Comparison of ENCODE assay signal across 13 cellular contexts in the genomic region with DNA sequence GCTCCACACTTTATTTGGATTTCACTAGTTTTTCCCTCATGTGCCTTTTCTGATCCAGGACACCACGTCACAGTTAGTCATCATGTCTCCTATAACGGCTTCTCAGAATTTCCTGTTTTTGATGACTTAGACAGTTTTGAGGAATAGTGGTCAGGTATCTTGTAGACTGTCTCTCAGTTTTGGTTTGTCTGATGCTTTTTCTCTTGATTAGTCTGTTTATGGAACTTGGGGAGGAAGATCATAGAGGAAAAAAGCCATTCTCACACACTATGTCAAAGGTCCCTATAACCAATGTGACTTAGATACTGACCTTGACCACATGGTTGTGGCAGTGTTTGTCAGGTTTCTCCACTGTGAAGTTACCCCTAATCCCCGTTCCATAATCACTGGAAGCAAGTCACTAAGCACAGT.
A peak's percentile ranks its signal among the peaks of the same experiment; 100 is the strongest.
DNase-seq lines count a peak whose midpoint lies in the region; ATAC-seq, FAIRE-seq and TF ChIP-seq lines count a peak whose summit lies in the region.
"Had no signal": no experiment of that assay in that cellular context is flagged by ENCODE, and none has a peak within 500 bp of the region (broad histone marks: within the 10 kb centered on the region; RNA-seq: fewer than 3 reads in every experiment).

No MANE protein-coding gene starts in this region.

- H3K9me3 ChIP-seq in RWPE2 (ENCODE audit: severe bottlenecking) (no peaks in the 10 kb centered on the region), endothelial cell of umbilical vein (replicated peaks; ENCODE audit: control insufficient read depth, insufficient read depth, low read length) (no peaks in the 10 kb centered on the region), pancreas (no peaks in the 10 kb centered on the region)
- H3K9me3 ChIP-seq: esophagus muscularis mucosa had no signal

- no peaks in the 10 kb centered on the region for H4K20me1 ChIP-seq in endothelial cell of umbilical vein (replicated peaks; ENCODE audit: control insufficient read depth, extremely low read depth, insufficient read depth, low read length)

- H3K36me3 Mint-ChIP-seq in activated CD4-positive, alpha-beta T cell treated with anti-CD3 and anti-CD28 coated beads, Interleukin-2, amount 10 ng/mL, durations not matched to agents 24 days and 14 days (ENCODE audit: low read depth): peaks cover 7% of the 10 kb centered on the region

- DNase-seq in activated CD4-positive, alpha-beta T cell treated with anti-CD3 and anti-CD28 coated beads, Interleukin-2, amount 10 ng/mL, durations not matched to agents 24 days and 14 days: no peak
- no peak for DNase-seq in activated CD4-positive, alpha-beta T cell treated with anti-CD3 and anti-CD28 coated beads for 1 hour
- DNase-seq in RWPE2 (ENCODE audit: low spot score) (no peak), endothelial cell of umbilical vein (ENCODE audit: low read depth, low spot score) (peak; percentile 83), renal cortical epithelial cell (ENCODE audit: low read depth) (peak; percentile 48), H4 (ENCODE audit: low spot score) (no peak), HEK293T (ENCODE audit: extremely low spot score) (no peak), pancreas (no peak)
- DNase-seq: DMS79 treated with DMSO at 0.1 percent for 48 hours, NCI-H1105 treated with DMSO at 0.1 percent for 48 hours had no signal

- peak overlapping the region; percentile 43 for H3K4me2 ChIP-seq in endothelial cell of umbilical vein (ENCODE audit: insufficient read depth, low read length)

- H3K27me3 ChIP-seq in RWPE2 (ENCODE audit: insufficient read depth, poor library complexity, severe bottlenecking) (no peaks in the 10 kb centered on the region), endothelial cell of umbilical vein (ENCODE audit: control insufficient read depth in 2 of 2, insufficient read depth in 2 of 2, low read length in 2 of 2) (no peaks in the 10 kb centered on the region), pancreas (no peaks in the 10 kb centered on the region)
- H3K27me3 ChIP-seq: cardiac muscle cell, esophagus muscularis mucosa had no signal

- CTCF ChIA-PET in endothelial cell of umbilical vein (lab: Charles Lee) (interaction anchor here (0.9 kb wide), 1 partner anchor 463 kb away, joined by 3 read pairs; no protein-coding TSS in a partner anchor), HEK293T (lab: Yijun Ruan, JAX) (no interaction called here)

- BruUV-seq in endothelial cell of umbilical vein (replicated peaks; lab: Mats Ljungman, UMichigan): TSS peak; percentile 67

- H3K9ac ChIP-seq in endothelial cell of umbilical vein (replicated peaks; ENCODE audit: extremely low read depth, insufficient read depth, low read length): peak overlapping the region; percentile 26

- no peak for TF ChIP-seq POLR2A in endothelial cell of umbilical vein (IDR thresholded peaks at IDR 0.05; ENCODE audit: low read depth, low read length)

- peak overlapping the region; percentile 36 for H3K27ac Mint-ChIP-seq in activated CD4-positive, alpha-beta T cell treated with anti-CD3 and anti-CD28 coated beads, Interleukin-2, amount 10 ng/mL, durations not matched to agents 24 days and 14 days
- H3K27ac Mint-ChIP-seq: T-helper 1 cell treated with Interleukin-12 subunit alpha and Interleukin-12 subunit beta and Interleukin-4 antibody, amounts not matched to agents 30 μg/mL and 1 μg/mL, for 36 hours had no signal

- no peak overlapping the region for H3K4me3 Mint-ChIP-seq in activated CD4-positive, alpha-beta T cell treated with anti-CD3 and anti-CD28 coated beads, Interleukin-2, amount 10 ng/mL, durations not matched to agents 24 days and 14 days
- H3K4me3 Mint-ChIP-seq: T-helper 1 cell treated with Interleukin-12 subunit alpha and Interleukin-12 subunit beta and Interleukin-4 antibody, amounts not matched to agents 30 μg/mL and 1 μg/mL, for 36 hours had no signal

- peaks cover 2% of the 10 kb centered on the region for H3K79me2 ChIP-seq in endothelial cell of umbilical vein (ENCODE audit: control insufficient read depth, insufficient read depth, low read length)

- peak; percentile 84 for ATAC-seq in RWPE2 (ENCODE audit: low read depth)
- ATAC-seq in pancreas: no peak

- no peaks in the 10 kb centered on the region for H3K9me3 Mint-ChIP-seq in activated CD4-positive, alpha-beta T cell treated with anti-CD3 and anti-CD28 coated beads, Interleukin-2, amount 10 ng/mL, durations not matched to agents 24 days and 14 days
- H3K9me3 Mint-ChIP-seq: T-helper 1 cell treated with Interleukin-12 subunit alpha and Interleukin-12 subunit beta and Interleukin-4 antibody, amounts not matched to agents 30 μg/mL and 1 μg/mL, for 36 hours had no signal

- no peaks in the 10 kb centered on the region for H3K9me1 ChIP-seq in endothelial cell of umbilical vein (replicated peaks; ENCODE audit: control insufficient read depth, extremely low read depth, insufficient read depth, low read length)

- TF ChIP-seq CTCF in RWPE2 (IDR thresholded peaks at IDR 0.05; ENCODE audit: poor library complexity, severe bottlenecking): no peak
- no peak for TF ChIP-seq CTCF in endothelial cell of umbilical vein (IDR thresholded peaks at IDR 0.05; ENCODE audit: extremely low read depth in 1 of 2, insufficient read depth in 1 of 2, low read depth in 1 of 2, low read length in 2 of 2)
- no peak for TF ChIP-seq CTCF in pancreas (IDR thresholded peaks at IDR 0.05)

- H3K4me1 Mint-ChIP-seq in activated CD4-positive, alpha-beta T cell treated with anti-CD3 and anti-CD28 coated beads, Interleukin-2, amount 10 ng/mL, durations not matched to agents 24 days and 14 days: peaks cover 14% of the 10 kb centered on the region

- intact Hi-C loops in activated CD4-positive, alpha-beta T cell treated with anti-CD3 and anti-CD28 coated beads, Interleukin-2, amount 10 ng/mL, durations not matched to agents 24 days and 14 days (cut with micrococcal nuclease): no loop called here
- intact Hi-C loops in endothelial cell of umbilical vein (cut with micrococcal nuclease) (no loop called here), pancreas (cut with DNase I) (no loop called here)

- no peak overlapping the region for H2AFZ ChIP-seq in endothelial cell of umbilical vein (ENCODE audit: low read depth, low read length)

- 86 to 92% methylated on average over 3 of the region's 3 CpGs for WGBS in pancreas, 2 donors

- H3K4me1 ChIP-seq in RWPE2 (ENCODE audit: insufficient read depth, poor library complexity, severe bottlenecking) (peaks cover 10% of the 10 kb centered on the region), endothelial cell of umbilical vein (ENCODE audit: control insufficient read depth, extremely low read depth, insufficient read depth, low read length) (peaks cover 33% of the 10 kb centered on the region), pancreas (no peaks in the 10 kb centered on the region)
- H3K4me1 ChIP-seq: esophagus muscularis mucosa had no signal

- FAIRE-seq in endothelial cell of umbilical vein (lab: Jason Lieb, UNC): peak; percentile 90
- no peak for FAIRE-seq in pancreas (lab: Jason Lieb, UNC)

- dilution Hi-C loops in endothelial cell of umbilical vein (cut with MboI; ENCODE audit: extremely low pct_ligation_motif_present, low sequenced_read_pairs): no loop called here

- H3K27ac ChIP-seq in RWPE2 (ENCODE audit: poor library complexity, severe bottlenecking) (peak overlapping the region; percentile 34), endothelial cell of umbilical vein (ENCODE audit: insufficient read depth, low read depth, low read length) (peak overlapping the region; percentile 85), pancreas (no peak overlapping the region)
- H3K27ac ChIP-seq: cardiac muscle cell, esophagus muscularis mucosa had no signal

- H3K27me3 Mint-ChIP-seq in activated CD4-positive, alpha-beta T cell treated with anti-CD3 and anti-CD28 coated beads, Interleukin-2, amount 10 ng/mL, durations not matched to agents 24 days and 14 days: no peaks in the 10 kb centered on the region

- H3K36me3 ChIP-seq in RWPE2 (ENCODE audit: low read depth) (peaks cover 80% of the 10 kb centered on the region), endothelial cell of umbilical vein (ENCODE audit: control insufficient read depth in 2 of 2, extremely low read depth in 1 of 2, insufficient read depth in 2 of 2, low read length in 2 of 2) (peaks cover 2 to 18% of the 10 kb centered on the region in 2 experiments), pancreas (no peaks in the 10 kb centered on the region)

- no peak overlapping the region for H3K4me3 ChIP-seq in RWPE2 (ENCODE audit: severe bottlenecking)
- H3K4me3 ChIP-seq in endothelial cell of umbilical vein (replicated peaks in 1 of 3; ENCODE audit: insufficient read depth in 1 of 3, low read depth in 1 of 3, low read length in 3 of 3): no peak overlapping the region
- no peak overlapping the region for H3K4me3 ChIP-seq in pancreas
- H3K4me3 ChIP-seq: cardiac muscle cell, esophagus muscularis mucosa had no signal

- POLR2A ChIA-PET in endothelial cell of umbilical vein (lab: Charles Lee) (no interaction called here), HEK293T (lab: Yijun Ruan, JAX) (no interaction called here)

TF ChIP-seq in endothelial cell of umbilical vein, 7 proteins besides CTCF, POLR2A, EP300 and RAD21:
- peak; percentile 45 for TF ChIP-seq POLR2AphosphoS5 (IDR thresholded peaks at IDR 0.05; ENCODE audit: insufficient read depth, low read depth, low read length)
- TF ChIP-seq FOS (IDR thresholded peaks at IDR 0.05; ENCODE audit: borderline replicate concordance, insufficient read depth, low read length): peak; percentile 87
- peak; percentile 50 for TF ChIP-seq JUN (IDR thresholded peaks at IDR 0.05; ENCODE audit: borderline replicate concordance, insufficient read depth, insufficient read length, low read depth)
- TF ChIP-seq EZH2 (IDR thresholded peaks at IDR 0.05; ENCODE audit: borderline replicate concordance, low read depth, low read length, severe bottlenecking): no peak
- no peak for TF ChIP-seq GATA2 (IDR thresholded peaks at IDR 0.05; ENCODE audit: insufficient read depth, insufficient read length, low read depth, low read length)
- no peak for TF ChIP-seq MYC (IDR thresholded peaks at IDR 0.05; ENCODE audit: low read depth, low read length)

TF ChIP-seq in HEK293T, 16 proteins besides CTCF, POLR2A, EP300 and RAD21:
- TF ChIP-seq SUZ12 (IDR thresholded peaks at IDR 0.05): no peak
- no peak for TF ChIP-seq FOXM1 (IDR thresholded peaks at IDR 0.05; ENCODE audit: borderline replicate concordance)
- TF ChIP-seq TARDBP (IDR thresholded peaks at IDR 0.05): no peak
- no peak for TF ChIP-seq LEF1 (IDR thresholded peaks at IDR 0.05; ENCODE audit: borderline replicate concordance)
- TF ChIP-seq FOXK2 (IDR thresholded peaks at IDR 0.05): no peak
- no peak for TF ChIP-seq BHLHE40 (IDR thresholded peaks at IDR 0.05; ENCODE audit: borderline replicate concordance)
- no peak for TF ChIP-seq ARNT (IDR thresholded peaks at IDR 0.05)
- TF ChIP-seq CTBP1 (IDR thresholded peaks at IDR 0.05; ENCODE audit: borderline replicate concordance): no peak
- no peak for TF ChIP-seq SP1 (IDR thresholded peaks at IDR 0.05)
- TF ChIP-seq FOXA1 (IDR thresholded peaks at IDR 0.05): no peak
- TF ChIP-seq ZNF384 (IDR thresholded peaks at IDR 0.05): no peak
- TF ChIP-seq L3MBTL2 (conservative IDR thresholded peaks at IDR 0.05): no peak

Comparison
In these comparisons a context has a peak if more than half of its experiments do, and no peak if none do; other contexts are left out.
1. DNase-seq: peak in endothelial cell of umbilical vein (single experiment) and renal cortical epithelial cell (single experiment); none in activated CD4-positive, alpha-beta T cell treated with anti-CD3 and anti-CD28 coated beads, Interleukin-2, amount 10 ng/mL, durations not matched to agents 24 days and 14 days (single experiment), activated CD4-positive, alpha-beta T cell treated with anti-CD3 and anti-CD28 coated beads for 1 hour (single experiment), RWPE2 (single experiment), H4 (single experiment), HEK293T (single experiment) and pancreas (0 of 6).
2. H3K27ac ChIP-seq: peak in RWPE2 (single experiment) and endothelial cell of umbilical vein (single experiment); none in pancreas (0 of 4).